9 cellular contexts compared by ENCODE assay signal in the genomic region with DNA sequence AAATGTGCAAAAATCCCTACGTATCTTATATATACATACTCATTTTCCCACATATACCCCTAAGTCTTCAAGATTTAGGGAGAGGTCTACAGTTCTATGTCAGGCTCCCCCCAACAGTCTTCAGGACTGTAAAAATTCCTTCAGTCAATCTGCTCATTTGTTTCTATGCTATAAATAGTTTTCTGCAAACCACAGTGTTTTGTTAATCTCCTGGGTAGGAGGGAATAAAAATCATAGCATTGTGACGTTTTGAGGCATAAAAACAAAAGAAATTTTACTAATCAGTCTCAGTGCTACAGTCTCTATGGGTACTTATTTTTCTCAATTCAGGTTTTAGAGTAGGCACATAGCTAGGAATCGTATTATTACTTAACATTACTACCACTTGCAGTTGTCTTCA.
"Had no signal": no experiment of that assay in that cellular context is flagged by ENCODE, and none has a peak within 500 bp of the region (broad histone marks: within the 10 kb centered on the region; RNA-seq: fewer than 3 reads in every experiment).

No MANE protein-coding gene starts in this region.

- H3K4me3 Mint-ChIP-seq: HFFc6, IgD-negative memory B cell had no signal

- H3K36me3 Mint-ChIP-seq: IgD-negative memory B cell had no signal

- H3K4me3 ChIP-seq: GM23248, HAP-1 had no signal

- FAIRE-seq: HepG2 had no signal

- H3K9me3 ChIP-seq: HAP-1 had no signal

- H3K4me1 Mint-ChIP-seq: IgD-negative memory B cell had no signal

- H3K27me3 Mint-ChIP-seq: IgD-negative memory B cell had no signal

- H3K27ac Mint-ChIP-seq: HFFc6, IgD-negative memory B cell had no signal

- H3K4me1 ChIP-seq: HAP-1 had no signal

- H3K9ac ChIP-seq: GM23248 had no signal

- ATAC-seq: HCT116, HepG2 had no signal

- H2AFZ ChIP-seq: GM23248 had no signal

- H3K36me3 ChIP-seq: HAP-1 had no signal

- DNase-seq: GM23248, GOT3, H7, HFFc6 had no signal

- H3K27ac ChIP-seq: GM23248, HL-60 had no signal
